ENCODE assay signal across 8 cellular contexts in genomic region chr12:88052686-88053085, GRCh38. TPM values are rescaled to one million over a fixed set of nuclear protein-coding genes. Genes with fewer than 3 reads are reported as not detected.
DNase-seq lines count a peak whose midpoint lies in the region; ATAC-seq and TF ChIP-seq lines count a peak whose summit lies in the region.

No MANE protein-coding gene starts in this region.

- H3K4me3 Mint-ChIP-seq in activated naive CD8-positive, alpha-beta T cell treated with anti-CD3 and anti-CD28 coated beads, Interleukin-2, amount 10 ng/mL, durations not matched to agents 7 days and 5 days: no peak overlapping the region
- no peak overlapping the region for H3K4me3 Mint-ChIP-seq in activated naive CD8-positive, alpha-beta T cell treated with anti-CD3 and anti-CD28 coated beads for 36 hours

- no peaks in the 10 kb centered on the region for H3K4me1 Mint-ChIP-seq in activated naive CD8-positive, alpha-beta T cell treated with anti-CD3 and anti-CD28 coated beads, Interleukin-2, amount 10 ng/mL, durations not matched to agents 7 days and 5 days
- no peaks in the 10 kb centered on the region for H3K4me1 Mint-ChIP-seq in activated naive CD8-positive, alpha-beta T cell treated with anti-CD3 and anti-CD28 coated beads for 36 hours

- no peak overlapping the region for H3K27ac ChIP-seq in left lung

- no peak overlapping the region for H3K4me3 ChIP-seq in astrocyte of the spinal cord (ENCODE audit: low read depth, low read length)
- H3K4me3 ChIP-seq in left lung: no peak overlapping the region

- intact Hi-C loops in left lung (cut with DNase I): no loop called here

- in situ Hi-C loops in astrocyte of the spinal cord (cut with HindIII; ENCODE audit: low sequenced_read_pairs): no loop called here

- H3K36me3 ChIP-seq in left lung: peaks cover 0 to 64% of the 10 kb centered on the region in 2 donors

- no peak overlapping the region for H3K27ac Mint-ChIP-seq in activated naive CD8-positive, alpha-beta T cell treated with anti-CD3 and anti-CD28 coated beads, Interleukin-2, amount 10 ng/mL, durations not matched to agents 7 days and 5 days
- no peak overlapping the region for H3K27ac Mint-ChIP-seq in activated naive CD8-positive, alpha-beta T cell treated with anti-CD3 and anti-CD28 coated beads for 36 hours

- peak; percentile 52 for ATAC-seq in activated naive CD8-positive, alpha-beta T cell treated with anti-CD3 and anti-CD28 coated beads, Interleukin-2, amount 10 ng/mL, durations not matched to agents 7 days and 5 days (ENCODE audit: low read depth)
- ATAC-seq in HG02852 (IDR thresholded peaks at IDR 0.05; ENCODE audit: unreplicated experiment) (peak; percentile 64), left lung (peak; percentile 77), GM18520 (IDR thresholded peaks at IDR 0.05; ENCODE audit: unreplicated experiment) (no peak), HG03280 (IDR thresholded peaks at IDR 0.05; ENCODE audit: unreplicated experiment) (no peak)

- no peaks in the 10 kb centered on the region for H3K9me3 ChIP-seq in left lung

- TF ChIP-seq CTCF in astrocyte of the spinal cord (IDR thresholded peaks at IDR 0.05; ENCODE audit: low read depth, low read length): peak; percentile 67
- TF ChIP-seq CTCF in left lung (IDR thresholded peaks at IDR 0.05): no peak

- peaks cover 6% of the 10 kb centered on the region for H3K36me3 Mint-ChIP-seq in activated naive CD8-positive, alpha-beta T cell treated with anti-CD3 and anti-CD28 coated beads, Interleukin-2, amount 10 ng/mL, durations not matched to agents 7 days and 5 days
- peaks cover 7% of the 10 kb centered on the region for H3K36me3 Mint-ChIP-seq in activated naive CD8-positive, alpha-beta T cell treated with anti-CD3 and anti-CD28 coated beads for 36 hours

- H3K27me3 ChIP-seq in left lung: no peaks in the 10 kb centered on the region

- H3K9me3 Mint-ChIP-seq in activated naive CD8-positive, alpha-beta T cell treated with anti-CD3 and anti-CD28 coated beads, Interleukin-2, amount 10 ng/mL, durations not matched to agents 7 days and 5 days: no peaks in the 10 kb centered on the region
- no peaks in the 10 kb centered on the region for H3K9me3 Mint-ChIP-seq in activated naive CD8-positive, alpha-beta T cell treated with anti-CD3 and anti-CD28 coated beads for 36 hours

- no peak for DNase-seq in activated naive CD8-positive, alpha-beta T cell treated with anti-CD3 and anti-CD28 coated beads, Interleukin-2, amount 10 ng/mL, durations not matched to agents 7 days and 5 days
- no peak for DNase-seq in activated naive CD8-positive, alpha-beta T cell treated with anti-CD3 and anti-CD28 coated beads for 36 hours
- DNase-seq in NCI-H510A treated with DMSO at 0.1 percent for 48 hours (lab: John Stamatoyannopoulos, UW): peak; percentile 63
- DNase-seq in astrocyte of the spinal cord (ENCODE audit: low read depth, low spot score): peak; percentile 46
- no peak for DNase-seq in left lung

- H3K4me1 ChIP-seq in left lung: no peaks in the 10 kb centered on the region

- no peaks in the 10 kb centered on the region for H3K27me3 Mint-ChIP-seq in activated naive CD8-positive, alpha-beta T cell treated with anti-CD3 and anti-CD28 coated beads, Interleukin-2, amount 10 ng/mL, durations not matched to agents 7 days and 5 days
- H3K27me3 Mint-ChIP-seq in activated naive CD8-positive, alpha-beta T cell treated with anti-CD3 and anti-CD28 coated beads for 36 hours: no peaks in the 10 kb centered on the region

- POLR2A ChIA-PET in activated naive CD8-positive, alpha-beta T cell treated with anti-CD3 and anti-CD28 coated beads, Interleukin-2, amount 10 ng/mL, durations not matched to agents 7 days and 5 days (lab: Charles Lee): no interaction called here

RNA-seq across cellular contexts. Expression of gene C12orf50, which starts 23.5 kb away (rescaled TPM):
- total RNA-seq in activated naive CD8-positive, alpha-beta T cell treated with anti-CD3 and anti-CD28 coated beads, Interleukin-2, amount 10 ng/mL, durations not matched to agents 7 days and 5 days: under 1 TPM in 1 of 2 experiments, not detected in 1; 0.08 TPM
- under 1 TPM in 1 of 2 experiments, not detected in 1; 0.16 TPM for total RNA-seq in activated naive CD8-positive, alpha-beta T cell treated with anti-CD3 and anti-CD28 coated beads for 36 hours
- under 1 TPM in 1 of 2 donors, not detected in 1; 0.12 TPM for total RNA-seq in left lung

Comparison
In these comparisons a context has a peak if more than half of its experiments do, and no peak if none do; other contexts are left out.
1. ATAC-seq: peak in activated naive CD8-positive, alpha-beta T cell treated with anti-CD3 and anti-CD28 coated beads, Interleukin-2, amount 10 ng/mL, durations not matched to agents 7 days and 5 days (single experiment), HG02852 (single experiment) and left lung (single experiment); none in GM18520 (single experiment) and HG03280 (single experiment).
2. DNase-seq: peak in NCI-H510A treated with DMSO at 0.1 percent for 48 hours (single experiment) and astrocyte of the spinal cord (single experiment); none in activated naive CD8-positive, alpha-beta T cell treated with anti-CD3 and anti-CD28 coated beads, Interleukin-2, amount 10 ng/mL, durations not matched to agents 7 days and 5 days (single experiment), activated naive CD8-positive, alpha-beta T cell treated with anti-CD3 and anti-CD28 coated beads for 36 hours (single experiment) and left lung (0 of 2).